Comparison of ENCODE assay signal across 1 cellular context in genomic region chr4:52861879-52862604, GRCh38.
TF ChIP-seq lines count a peak whose summit lies in the region.

RASL11B (plus strand) TSS chr4:52862317; CDS start chr4:52862508, 191 bp downstream.

TF ChIP-seq in H1, 55 proteins besides CTCF, POLR2A, EP300 and RAD21 (continued from another document):
- no peak for TF ChIP-seq YY1 (IDR thresholded peaks at IDR 0.05; ENCODE audit: low read depth, low read length)
- no peak for TF ChIP-seq HDAC6 (IDR thresholded peaks at IDR 0.05; ENCODE audit: low read depth, low read length)
- TF ChIP-seq CTBP2 (IDR thresholded peaks at IDR 0.05; ENCODE audit: borderline replicate concordance, insufficient read depth, insufficient read length, low read length) = no peak
- TF ChIP-seq HDAC2 (IDR thresholded peaks at IDR 0.05; ENCODE audit: borderline replicate concordance in 1 of 2, low read depth in 2 of 2, low read length in 2 of 2) = no peak
- no peak for TF ChIP-seq CEBPB (IDR thresholded peaks at IDR 0.05; ENCODE audit: low read depth, low read length)
- peak; percentile 68 for TF ChIP-seq SP1 (IDR thresholded peaks at IDR 0.05; ENCODE audit: low read depth, low read length)
- TF ChIP-seq NANOG (IDR thresholded peaks at IDR 0.05; ENCODE audit: insufficient read depth, low read depth, low read length, poor library complexity, severe bottlenecking) = no peak
- no peak for TF ChIP-seq NRF1 (IDR thresholded peaks at IDR 0.05; ENCODE audit: low read depth, low read length)
- no peak for TF ChIP-seq ZNF274 (IDR thresholded peaks at IDR 0.05; ENCODE audit: borderline replicate concordance, extremely low read depth, low read length)
- TF ChIP-seq BRCA1 (IDR thresholded peaks at IDR 0.05; ENCODE audit: low read depth, low read length) = no peak
- peak; percentile 48; the same call in 1 of the 2 replicates for TF ChIP-seq EGR1 (IDR thresholded peaks at IDR 0.05; ENCODE audit: borderline replicate concordance, low read depth, low read length)
- TF ChIP-seq TBP (IDR thresholded peaks at IDR 0.05; ENCODE audit: low read depth, low read length) = peak; percentile 94
- peak; percentile 98 for TF ChIP-seq TAF1 (IDR thresholded peaks at IDR 0.05; ENCODE audit: low read depth, low read length)
- TF ChIP-seq RFX5 (IDR thresholded peaks at IDR 0.05; ENCODE audit: borderline replicate concordance, low read depth, low read length) = no peak
- TF ChIP-seq GTF2F1 (IDR thresholded peaks at IDR 0.05; ENCODE audit: borderline replicate concordance, low read depth, low read length) = peak; percentile 63; the same call in 1 of the 2 replicates
- TF ChIP-seq BCL11A (IDR thresholded peaks at IDR 0.05; ENCODE audit: low read depth in 2 of 2, low read length in 2 of 2) = no peak
- TF ChIP-seq GABPA (IDR thresholded peaks at IDR 0.05; ENCODE audit: borderline replicate concordance, insufficient read depth, low read length) = no peak
- TF ChIP-seq USF2 (IDR thresholded peaks at IDR 0.05; ENCODE audit: low read length) = no peak
- no peak for TF ChIP-seq TCF12 (IDR thresholded peaks at IDR 0.05; ENCODE audit: low read depth, low read length)
- no peak for TF ChIP-seq RXRA (IDR thresholded peaks at IDR 0.05; ENCODE audit: insufficient read depth, low read depth, low read length)
- TF ChIP-seq KDM1A (IDR thresholded peaks at IDR 0.05; ENCODE audit: borderline replicate concordance, low read length) = no peak
- TF ChIP-seq JUN (IDR thresholded peaks at IDR 0.05; ENCODE audit: low read depth, low read length) = no peak
- no peak for TF ChIP-seq CBX8 (IDR thresholded peaks at IDR 0.05; ENCODE audit: borderline replicate concordance, low read depth, low read length)
- no peak for TF ChIP-seq SAP30 (IDR thresholded peaks at IDR 0.05; ENCODE audit: insufficient read depth, insufficient replicate concordance, low read length)
- peak; percentile 23 to 60; a peak in 1 of 4 replicates for TF ChIP-seq SIN3A (conservative IDR thresholded peaks at IDR 0.05 in 1 of 2, IDR thresholded peaks at IDR 0.05 in 1 of 2; ENCODE audit: low read depth in 1 of 2, low read length in 2 of 2)
- peak; percentile 72 for TF ChIP-seq PHF8 (conservative IDR thresholded peaks at IDR 0.05; ENCODE audit: low read depth, low read length)
- TF ChIP-seq FOSL1 (IDR thresholded peaks at IDR 0.05; ENCODE audit: insufficient read depth, low read depth, low read length) = no peak
- TF ChIP-seq SIRT6 (IDR thresholded peaks at IDR 0.05; ENCODE audit: low read length) = no peak
- TF ChIP-seq ASH2L (IDR thresholded peaks at IDR 0.05; ENCODE audit: low read length) = peak; percentile 61
- TF ChIP-seq TEAD4 (IDR thresholded peaks at IDR 0.05; ENCODE audit: low read depth, low read length) = no peak
- TF ChIP-seq SP4 (IDR thresholded peaks at IDR 0.05; ENCODE audit: low read length) = no peak
- TF ChIP-seq SIX5 (IDR thresholded peaks at IDR 0.05; ENCODE audit: low read depth, low read length) = no peak
- no peak for TF ChIP-seq BACH1 (IDR thresholded peaks at IDR 0.05; ENCODE audit: low read length)
- TF ChIP-seq ATF3 (IDR thresholded peaks at IDR 0.05; ENCODE audit: insufficient read depth, low read depth, low read length) = no peak
- 0 out of 2 replicates have a peak, but pooled peaks have one; percentile 18 for TF ChIP-seq CHD1 (IDR thresholded peaks at IDR 0.05; ENCODE audit: low read depth, low read length)
- no peak for TF ChIP-seq CHD7 (IDR thresholded peaks at IDR 0.05; ENCODE audit: insufficient replicate concordance, low read length)
- TF ChIP-seq MAX (IDR thresholded peaks at IDR 0.05) = peak; percentile 85
- TF ChIP-seq MAFK (IDR thresholded peaks at IDR 0.05; ENCODE audit: low read depth, low read length) = no peak
- TF ChIP-seq RNF2 (IDR thresholded peaks at IDR 0.05; ENCODE audit: borderline replicate concordance, low read depth, low read length, missing control alignments, poor library complexity, severe bottlenecking) = no peak
- no peak for TF ChIP-seq SUZ12 (IDR thresholded peaks at IDR 0.05; ENCODE audit: low read length)
- no peak for TF ChIP-seq SRF (IDR thresholded peaks at IDR 0.05; ENCODE audit: low read depth, low read length)
- no peak for TF ChIP-seq SP2 (IDR thresholded peaks at IDR 0.05; ENCODE audit: low read length)
- peak; percentile 86 for TF ChIP-seq POLR2AphosphoS5 (IDR thresholded peaks at IDR 0.05; ENCODE audit: low read depth, low read length)
- TF ChIP-seq KDM5A (IDR thresholded peaks at IDR 0.05; ENCODE audit: low read length) = no peak
